Comparison of ENCODE assay signal across 8 cellular contexts in genomic region chr14:99273724-99274345, GRCh38. TPM values are rescaled to one million over a fixed set of nuclear protein-coding genes. Genes with fewer than 3 reads are reported as not detected.
A peak's percentile ranks its signal among the peaks of the same experiment; 100 is the strongest.
DNase-seq lines count a peak whose midpoint lies in the region; ATAC-seq and TF ChIP-seq lines count a peak whose summit lies in the region.

No MANE protein-coding gene starts in this region.

- H3K23ac ChIP-seq in neuronal stem cell (ENCODE audit: low read depth, low read length, poor library complexity) = peak overlapping the region; percentile 1

- TF ChIP-seq CTCF in coronary artery (IDR thresholded peaks at IDR 0.05) = no peak

- peak overlapping the region; percentile 16 for H2BK12ac ChIP-seq in neuronal stem cell (ENCODE audit: low read length)

- no peak for ATAC-seq in HG03196 (IDR thresholded peaks at IDR 0.05; ENCODE audit: unreplicated experiment)

- no peak overlapping the region for H2BK15ac ChIP-seq in neuronal stem cell (ENCODE audit: low read length)

- no peaks in the 10 kb centered on the region for H3K9me3 ChIP-seq in neuronal stem cell (replicated peaks in 1 of 2; ENCODE audit: control insufficient read depth in 2 of 2, insufficient read depth in 1 of 2, low read depth in 1 of 2, low read length in 2 of 2)

- no peak overlapping the region for H2BK120ac ChIP-seq in neuronal stem cell (ENCODE audit: low read depth, low read length)

- no peaks in the 10 kb centered on the region for H3K36me3 ChIP-seq in neuronal stem cell (replicated peaks in 1 of 2; ENCODE audit: control insufficient read depth in 2 of 2, insufficient read depth in 2 of 2, low read length in 2 of 2)

- H3K4me3 ChIP-seq in coronary artery (peak overlapping the region; percentile 68), neuronal stem cell (ENCODE audit: low read length in 2 of 2) (peak overlapping the region; percentile 34 to 78)

- no peak overlapping the region for H2AK5ac ChIP-seq in neuronal stem cell (ENCODE audit: low read depth, low read length)

- peak overlapping the region; percentile 68 for H3K4me2 ChIP-seq in neuronal stem cell (ENCODE audit: insufficient read depth, low read length, poor library complexity, severe bottlenecking)

- peak overlapping the region; percentile 87 for H3K18ac ChIP-seq in neuronal stem cell (ENCODE audit: low read length)

- peaks cover 13 to 15% of the 10 kb centered on the region in 2 donors for H3K4me1 ChIP-seq in neuronal stem cell (ENCODE audit: control insufficient read depth in 2 of 2, insufficient read depth in 1 of 2, low read depth in 1 of 2, low read length in 2 of 2)

- WGBS in neuronal stem cell (ENCODE audit: extremely low coverage in 2 of 2, insufficient read length in 2 of 2, insufficient replicate concordance in 1 of 2), 2 donors = no CpG with 5 or more reads among the region's 37 CpGs

- no peak overlapping the region for H3K9ac ChIP-seq in neuronal stem cell (ENCODE audit: low read depth, low read length, poor library complexity)

- H3K4ac ChIP-seq in neuronal stem cell (ENCODE audit: low read length) = no peak overlapping the region

- DNase-seq in Daoy (ENCODE audit: low read depth) (peak; percentile 67), NCI-H2171 treated with DMSO at 0.1 percent for 48 hours (lab: John Stamatoyannopoulos, UW) (peak; percentile 80), coronary artery (ENCODE audit: low spot score) (peak; percentile 40), neuronal stem cell (ENCODE audit: low spot score) (no peak), HEK293T (ENCODE audit: extremely low spot score) (no peak), NCI-H1048 (lab: John Stamatoyannopoulos, UW) (no peak), substantia nigra (lab: John Stamatoyannopoulos, UW) (no peak)

- no peak overlapping the region for H4K91ac ChIP-seq in neuronal stem cell (ENCODE audit: low read depth, low read length, poor library complexity)

- POLR2A ChIA-PET in HEK293T (lab: Yijun Ruan, JAX) = interaction anchor here (1.1 kb wide), 1 partner anchor 8 kb away, joined by 3 read pairs; no protein-coding TSS in a partner anchor

- H4K8ac ChIP-seq in neuronal stem cell (ENCODE audit: low read depth, low read length) = no peak overlapping the region

- no peak overlapping the region for H3K14ac ChIP-seq in neuronal stem cell (ENCODE audit: low read length)

- H2AFZ ChIP-seq in neuronal stem cell (ENCODE audit: low read length) = peak overlapping the region; percentile 97

- H3K27ac ChIP-seq in coronary artery = no peak overlapping the region
- no peak overlapping the region for H3K27ac ChIP-seq in neuronal stem cell (replicated peaks; ENCODE audit: low read length)
- no peak overlapping the region for H3K27ac ChIP-seq in substantia nigra (ENCODE audit: low read depth, low read length, poor library complexity, severe bottlenecking)

- peaks cover 24 to 94% (median 64%) of the 10 kb centered on the region in 3 experiments for H3K27me3 ChIP-seq in neuronal stem cell (ENCODE audit: control insufficient read depth in 3 of 3, insufficient read depth in 3 of 3, low read depth in 1 of 3, low read length in 3 of 3)

- CTCF ChIA-PET in HEK293T (lab: Yijun Ruan, JAX) = interaction anchor here (0.7 to 1.1 kb wide), 2 partner anchors 11 to 139 kb away, joined by 3 read pairs; no protein-coding TSS in a partner anchor

- H3K79me1 ChIP-seq in neuronal stem cell (ENCODE audit: low read depth, low read length) = no peaks in the 10 kb centered on the region

- no peak overlapping the region for H2BK5ac ChIP-seq in neuronal stem cell (ENCODE audit: low read length)

TF ChIP-seq in HEK293T, 16 proteins besides CTCF, POLR2A, EP300 and RAD21:
- no peak for TF ChIP-seq ARNT (IDR thresholded peaks at IDR 0.05)
- TF ChIP-seq SP1 (IDR thresholded peaks at IDR 0.05) = no peak
- TF ChIP-seq L3MBTL2 (conservative IDR thresholded peaks at IDR 0.05) = no peak
- no peak for TF ChIP-seq FOXK2 (IDR thresholded peaks at IDR 0.05)
- TF ChIP-seq FOXM1 (IDR thresholded peaks at IDR 0.05; ENCODE audit: borderline replicate concordance) = no peak
- no peak for TF ChIP-seq NFRKB (IDR thresholded peaks at IDR 0.05)
- no peak for TF ChIP-seq TARDBP (IDR thresholded peaks at IDR 0.05)
- no peak for TF ChIP-seq LEF1 (IDR thresholded peaks at IDR 0.05; ENCODE audit: borderline replicate concordance)
- no peak for TF ChIP-seq ELF4 (IDR thresholded peaks at IDR 0.05)
- TF ChIP-seq SUZ12 (IDR thresholded peaks at IDR 0.05) = no peak
- no peak for TF ChIP-seq BHLHE40 (IDR thresholded peaks at IDR 0.05; ENCODE audit: borderline replicate concordance)
- no peak for TF ChIP-seq FOXA1 (IDR thresholded peaks at IDR 0.05)

RNA-seq across cellular contexts. Expression of gene BCL11B, which starts 1.8 kb away (rescaled TPM):
- total RNA-seq in Daoy (2014; rRNA removed; shearing (Covaris generic)) = 2.9 and 4.4 TPM in 2 replicates
- polyA plus RNA-seq in neuronal stem cell (2013, experiment 1 of 2) = 0.77 TPM
- polyA plus RNA-seq in neuronal stem cell (2013, experiment 2 of 2) = 0.90 TPM

Comparison
In these comparisons a context has a peak if more than half of its experiments do, and no peak if none do; other contexts are left out.
1. DNase-seq: peak in Daoy (single experiment), NCI-H2171 treated with DMSO at 0.1 percent for 48 hours (single experiment) and coronary artery (single experiment); none in neuronal stem cell (single experiment), HEK293T (single experiment), NCI-H1048 (single experiment) and substantia nigra (0 of 49).